In genomic region chr13:30114586-30115256, GRCh38 we compare ENCODE assay signal across 1 cellular context.
TF ChIP-seq lines count a peak whose summit lies in the region.

No MANE protein-coding gene starts in this region.

TF ChIP-seq in HepG2, 621 proteins besides CTCF, POLR2A, EP300 and RAD21 (continued from another document and continues in another):
- TF ChIP-seq, protein P1, sequence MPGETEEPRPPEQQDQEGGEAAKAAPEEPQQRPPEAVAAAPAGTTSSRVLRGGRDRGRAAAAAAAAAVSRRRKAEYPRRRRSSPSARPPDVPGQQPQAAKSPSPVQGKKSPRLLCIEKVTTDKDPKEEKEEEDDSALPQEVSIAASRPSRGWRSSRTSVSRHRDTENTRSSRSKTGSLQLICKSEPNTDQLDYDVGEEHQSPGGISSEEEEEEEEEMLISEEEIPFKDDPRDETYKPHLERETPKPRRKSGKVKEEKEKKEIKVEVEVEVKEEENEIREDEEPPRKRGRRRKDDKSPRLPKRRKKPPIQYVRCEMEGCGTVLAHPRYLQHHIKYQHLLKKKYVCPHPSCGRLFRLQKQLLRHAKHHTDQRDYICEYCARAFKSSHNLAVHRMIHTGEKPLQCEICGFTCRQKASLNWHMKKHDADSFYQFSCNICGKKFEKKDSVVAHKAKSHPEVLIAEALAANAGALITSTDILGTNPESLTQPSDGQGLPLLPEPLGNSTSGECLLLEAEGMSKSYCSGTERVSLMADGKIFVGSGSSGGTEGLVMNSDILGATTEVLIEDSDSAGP (CRISPR knock-in tag; IDR thresholded peaks at IDR 0.05; ENCODE audit: borderline replicate concordance) = peak; percentile 45; the same call in 1 of the 2 replicates
- TF ChIP-seq MYC (CRISPR knock-in tag; IDR thresholded peaks at IDR 0.05; ENCODE audit: borderline replicate concordance) = peak; percentile 66; the same call in 1 of the 2 replicates
- no peak for TF ChIP-seq ZBTB43 (CRISPR knock-in tag; conservative IDR thresholded peaks at IDR 0.05)
- TF ChIP-seq, protein P2, sequence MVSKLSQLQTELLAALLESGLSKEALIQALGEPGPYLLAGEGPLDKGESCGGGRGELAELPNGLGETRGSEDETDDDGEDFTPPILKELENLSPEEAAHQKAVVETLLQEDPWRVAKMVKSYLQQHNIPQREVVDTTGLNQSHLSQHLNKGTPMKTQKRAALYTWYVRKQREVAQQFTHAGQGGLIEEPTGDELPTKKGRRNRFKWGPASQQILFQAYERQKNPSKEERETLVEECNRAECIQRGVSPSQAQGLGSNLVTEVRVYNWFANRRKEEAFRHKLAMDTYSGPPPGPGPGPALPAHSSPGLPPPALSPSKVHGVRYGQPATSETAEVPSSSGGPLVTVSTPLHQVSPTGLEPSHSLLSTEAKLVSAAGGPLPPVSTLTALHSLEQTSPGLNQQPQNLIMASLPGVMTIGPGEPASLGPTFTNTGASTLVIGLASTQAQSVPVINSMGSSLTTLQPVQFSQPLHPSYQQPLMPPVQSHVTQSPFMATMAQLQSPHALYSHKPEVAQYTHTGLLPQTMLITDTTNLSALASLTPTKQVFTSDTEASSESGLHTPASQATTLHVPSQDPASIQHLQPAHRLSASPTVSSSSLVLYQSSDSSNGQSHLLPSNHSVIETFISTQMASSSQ (IDR thresholded peaks at IDR 0.05; ENCODE audit: low read depth) = no peak
- TF ChIP-seq, protein P2 (CRISPR knock-in tag; IDR thresholded peaks at IDR 0.05; ENCODE audit: borderline replicate concordance) = no peak
- no peak for TF ChIP-seq ZNF451 (CRISPR knock-in tag; IDR thresholded peaks at IDR 0.05)
- TF ChIP-seq ZSCAN29 (CRISPR knock-in tag; conservative IDR thresholded peaks at IDR 0.05) = no peak
- no peak for TF ChIP-seq FOXO4 (CRISPR knock-in tag; conservative IDR thresholded peaks at IDR 0.05)
- no peak for TF ChIP-seq ZSCAN12 (CRISPR knock-in tag; IDR thresholded peaks at IDR 0.05)
- no peak for TF ChIP-seq GPBP1L1 (CRISPR knock-in tag; IDR thresholded peaks at IDR 0.05)
- TF ChIP-seq ZNF367 (CRISPR knock-in tag; IDR thresholded peaks at IDR 0.05; ENCODE audit: borderline replicate concordance) = no peak
- TF ChIP-seq ZNF724P (CRISPR knock-in tag; IDR thresholded peaks at IDR 0.05; ENCODE audit: borderline replicate concordance) = peak; percentile 63; the same call in 1 of the 2 replicates
- no peak for TF ChIP-seq ZNF501 (CRISPR knock-in tag; IDR thresholded peaks at IDR 0.05)
- TF ChIP-seq ZNF460 (CRISPR knock-in tag; IDR thresholded peaks at IDR 0.05; ENCODE audit: borderline replicate concordance) = no peak
- TF ChIP-seq, protein P3, sequence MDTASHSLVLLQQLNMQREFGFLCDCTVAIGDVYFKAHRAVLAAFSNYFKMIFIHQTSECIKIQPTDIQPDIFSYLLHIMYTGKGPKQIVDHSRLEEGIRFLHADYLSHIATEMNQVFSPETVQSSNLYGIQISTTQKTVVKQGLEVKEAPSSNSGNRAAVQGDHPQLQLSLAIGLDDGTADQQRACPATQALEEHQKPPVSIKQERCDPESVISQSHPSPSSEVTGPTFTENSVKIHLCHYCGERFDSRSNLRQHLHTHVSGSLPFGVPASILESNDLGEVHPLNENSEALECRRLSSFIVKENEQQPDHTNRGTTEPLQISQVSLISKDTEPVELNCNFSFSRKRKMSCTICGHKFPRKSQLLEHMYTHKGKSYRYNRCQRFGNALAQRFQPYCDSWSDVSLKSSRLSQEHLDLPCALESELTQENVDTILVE (CRISPR knock-in tag; IDR thresholded peaks at IDR 0.05) = no peak; the same call in 1 of the 2 replicates
- no peak for TF ChIP-seq ZSCAN25 (CRISPR knock-in tag; IDR thresholded peaks at IDR 0.05)
- TF ChIP-seq, protein P4, sequence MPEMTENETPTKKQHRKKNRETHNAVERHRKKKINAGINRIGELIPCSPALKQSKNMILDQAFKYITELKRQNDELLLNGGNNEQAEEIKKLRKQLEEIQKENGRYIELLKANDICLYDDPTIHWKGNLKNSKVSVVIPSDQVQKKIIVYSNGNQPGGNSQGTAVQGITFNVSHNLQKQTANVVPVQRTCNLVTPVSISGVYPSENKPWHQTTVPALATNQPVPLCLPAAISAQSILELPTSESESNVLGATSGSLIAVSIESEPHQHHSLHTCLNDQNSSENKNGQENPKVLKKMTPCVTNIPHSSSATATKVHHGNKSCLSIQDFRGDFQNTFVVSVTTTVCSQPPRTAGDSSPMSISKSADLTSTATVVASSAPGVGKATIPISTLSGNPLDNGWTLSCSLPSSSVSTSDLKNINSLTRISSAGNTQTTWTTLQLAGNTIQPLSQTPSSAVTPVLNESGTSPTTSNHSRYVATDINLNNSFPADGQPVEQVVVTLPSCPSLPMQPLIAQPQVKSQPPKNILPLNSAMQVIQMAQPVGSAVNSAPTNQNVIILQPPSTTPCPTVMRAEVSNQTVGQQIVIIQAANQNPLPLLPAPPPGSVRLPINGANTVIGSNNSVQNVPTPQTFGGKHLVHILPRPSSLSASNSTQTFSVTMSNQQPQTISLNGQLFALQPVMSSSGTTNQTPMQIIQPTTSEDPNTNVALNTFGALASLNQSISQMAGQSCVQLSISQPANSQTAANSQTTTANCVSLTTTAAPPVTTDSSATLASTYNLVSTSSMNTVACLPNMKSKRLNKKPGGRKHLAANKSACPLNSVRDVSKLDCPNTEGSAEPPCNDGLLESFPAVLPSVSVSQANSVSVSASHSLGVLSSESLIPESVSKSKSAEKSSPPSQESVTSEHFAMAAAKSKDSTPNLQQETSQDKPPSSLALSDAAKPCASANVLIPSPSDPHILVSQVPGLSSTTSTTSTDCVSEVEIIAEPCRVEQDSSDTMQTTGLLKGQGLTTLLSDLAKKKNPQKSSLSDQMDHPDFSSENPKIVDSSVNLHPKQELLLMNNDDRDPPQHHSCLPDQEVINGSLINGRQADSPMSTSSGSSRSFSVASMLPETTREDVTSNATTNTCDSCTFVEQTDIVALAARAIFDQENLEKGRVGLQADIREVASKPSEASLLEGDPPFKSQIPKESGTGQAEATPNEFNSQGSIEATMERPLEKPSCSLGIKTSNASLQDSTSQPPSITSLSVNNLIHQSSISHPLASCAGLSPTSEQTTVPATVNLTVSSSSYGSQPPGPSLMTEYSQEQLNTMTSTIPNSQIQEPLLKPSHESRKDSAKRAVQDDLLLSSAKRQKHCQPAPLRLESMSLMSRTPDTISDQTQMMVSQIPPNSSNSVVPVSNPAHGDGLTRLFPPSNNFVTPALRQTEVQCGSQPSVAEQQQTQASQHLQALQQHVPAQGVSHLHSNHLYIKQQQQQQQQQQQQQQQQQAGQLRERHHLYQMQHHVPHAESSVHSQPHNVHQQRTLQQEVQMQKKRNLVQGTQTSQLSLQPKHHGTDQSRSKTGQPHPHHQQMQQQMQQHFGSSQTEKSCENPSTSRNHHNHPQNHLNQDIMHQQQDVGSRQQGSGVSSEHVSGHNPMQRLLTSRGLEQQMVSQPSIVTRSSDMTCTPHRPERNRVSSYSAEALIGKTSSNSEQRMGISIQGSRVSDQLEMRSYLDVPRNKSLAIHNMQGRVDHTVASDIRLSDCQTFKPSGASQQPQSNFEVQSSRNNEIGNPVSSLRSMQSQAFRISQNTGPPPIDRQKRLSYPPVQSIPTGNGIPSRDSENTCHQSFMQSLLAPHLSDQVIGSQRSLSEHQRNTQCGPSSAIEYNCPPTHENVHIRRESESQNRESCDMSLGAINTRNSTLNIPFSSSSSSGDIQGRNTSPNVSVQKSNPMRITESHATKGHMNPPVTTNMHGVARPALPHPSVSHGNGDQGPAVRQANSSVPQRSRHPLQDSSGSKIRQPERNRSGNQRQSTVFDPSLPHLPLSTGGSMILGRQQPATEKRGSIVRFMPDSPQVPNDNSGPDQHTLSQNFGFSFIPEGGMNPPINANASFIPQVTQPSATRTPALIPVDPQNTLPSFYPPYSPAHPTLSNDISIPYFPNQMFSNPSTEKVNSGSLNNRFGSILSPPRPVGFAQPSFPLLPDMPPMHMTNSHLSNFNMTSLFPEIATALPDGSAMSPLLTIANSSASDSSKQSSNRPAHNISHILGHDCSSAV (CRISPR knock-in tag; IDR thresholded peaks at IDR 0.05; ENCODE audit: borderline replicate concordance) = no peak
- TF ChIP-seq TGIF2 (CRISPR knock-in tag; IDR thresholded peaks at IDR 0.05) = no peak
- no peak for TF ChIP-seq ZNF512B (CRISPR knock-in tag; IDR thresholded peaks at IDR 0.05; ENCODE audit: borderline replicate concordance)
- peak; percentile 49; the same call in 1 of the 2 replicates for TF ChIP-seq KMT2B (CRISPR knock-in tag; IDR thresholded peaks at IDR 0.05)
- TF ChIP-seq BORCS8-MEF2B (CRISPR knock-in tag; IDR thresholded peaks at IDR 0.05) = peak; percentile 52; the same call in 1 of the 2 replicates
- TF ChIP-seq KLF16 (CRISPR knock-in tag; IDR thresholded peaks at IDR 0.05) = no peak
- no peak for TF ChIP-seq RORA (CRISPR knock-in tag; IDR thresholded peaks at IDR 0.05)
- TF ChIP-seq, protein P5, sequence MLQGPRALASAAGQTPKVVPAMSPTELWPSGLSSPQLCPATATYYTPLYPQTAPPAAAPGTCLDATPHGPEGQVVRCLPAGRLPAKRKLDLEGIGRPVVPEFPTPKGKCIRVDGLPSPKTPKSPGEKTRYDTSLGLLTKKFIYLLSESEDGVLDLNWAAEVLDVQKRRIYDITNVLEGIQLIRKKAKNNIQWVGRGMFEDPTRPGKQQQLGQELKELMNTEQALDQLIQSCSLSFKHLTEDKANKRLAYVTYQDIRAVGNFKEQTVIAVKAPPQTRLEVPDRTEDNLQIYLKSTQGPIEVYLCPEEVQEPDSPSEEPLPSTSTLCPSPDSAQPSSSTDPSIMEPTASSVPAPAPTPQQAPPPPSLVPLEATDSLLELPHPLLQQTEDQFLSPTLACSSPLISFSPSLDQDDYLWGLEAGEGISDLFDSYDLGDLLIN (CRISPR knock-in tag; IDR thresholded peaks at IDR 0.05; ENCODE audit: borderline replicate concordance) = no peak
- TF ChIP-seq MAZ (IDR thresholded peaks at IDR 0.05; ENCODE audit: borderline replicate concordance, low read depth, low read length) = no peak; the same call in 1 of the 2 replicates
- TF ChIP-seq MAZ (CRISPR knock-in tag; IDR thresholded peaks at IDR 0.05; ENCODE audit: low read depth) = no peak; the same call in 1 of the 2 replicates
- peak; percentile 91 for TF ChIP-seq HNRNPLL (IDR thresholded peaks at IDR 0.05; ENCODE audit: low read depth, low read length, poor library complexity, severe bottlenecking)
- TF ChIP-seq PAWR (CRISPR knock-in tag; IDR thresholded peaks at IDR 0.05; ENCODE audit: borderline replicate concordance) = no peak
- no peak for TF ChIP-seq SMARCE1 (IDR thresholded peaks at IDR 0.05; ENCODE audit: borderline replicate concordance)
- no peak for TF ChIP-seq MAFG (CRISPR knock-in tag; IDR thresholded peaks at IDR 0.05)
- TF ChIP-seq KAT8 (CRISPR knock-in tag; IDR thresholded peaks at IDR 0.05) = no peak
- peak; percentile 34; the same call in 1 of the 2 replicates for TF ChIP-seq TARDBP (CRISPR knock-in tag; IDR thresholded peaks at IDR 0.05)
- TF ChIP-seq ZNF891 (CRISPR knock-in tag; IDR thresholded peaks at IDR 0.05) = no peak
- TF ChIP-seq ZNF430 (CRISPR knock-in tag; IDR thresholded peaks at IDR 0.05) = peak; percentile 42; the same call in 1 of the 2 replicates
